9 cellular contexts compared by ENCODE assay signal in genomic region chr7:107879400-107880035, GRCh38. TPM values are rescaled to one million over a fixed set of nuclear protein-coding genes. Genes with fewer than 3 reads are reported as not detected.
DNase-seq lines count a peak whose midpoint lies in the region; ATAC-seq and TF ChIP-seq lines count a peak whose summit lies in the region.
"Had no signal": no experiment of that assay in that cellular context is flagged by ENCODE, and none has a peak within 500 bp of the region (broad histone marks: within the 10 kb centered on the region; RNA-seq: fewer than 3 reads in every experiment).

No MANE protein-coding gene starts in this region.

- TF ChIP-seq POLR2A in GM18505 (IDR thresholded peaks at IDR 0.05; ENCODE audit: borderline replicate concordance, extremely low read depth, insufficient read depth, insufficient read length): no peak

- no peak overlapping the region for H2BK15ac ChIP-seq in neuronal stem cell (ENCODE audit: low read length)

- H3K9me3 ChIP-seq in neuronal stem cell (replicated peaks in 1 of 2; ENCODE audit: control insufficient read depth in 2 of 2, insufficient read depth in 1 of 2, low read depth in 1 of 2, low read length in 2 of 2): no peaks in the 10 kb centered on the region

- H2BK5ac ChIP-seq in neuronal stem cell (ENCODE audit: low read length): no peak overlapping the region

- TF ChIP-seq CTCF in fibroblast of the aortic adventitia (IDR thresholded peaks at IDR 0.05; ENCODE audit: insufficient read depth, low read length): peak; percentile 83

- no peak overlapping the region for H3K27ac ChIP-seq in neuronal stem cell (replicated peaks; ENCODE audit: low read length)
- H3K27ac ChIP-seq: skin epidermis had no signal

- no peak overlapping the region for H4K8ac ChIP-seq in neuronal stem cell (ENCODE audit: low read depth, low read length)

- H3K18ac ChIP-seq in neuronal stem cell (ENCODE audit: low read length): no peak overlapping the region

- H2AFZ ChIP-seq in neuronal stem cell (ENCODE audit: low read length): peak overlapping the region; percentile 27

- H2BK120ac ChIP-seq in neuronal stem cell (ENCODE audit: low read depth, low read length): no peak overlapping the region

- peaks cover 0 to 2% (median 0%) of the 10 kb centered on the region in 3 experiments for H3K27me3 ChIP-seq in neuronal stem cell (ENCODE audit: control insufficient read depth in 3 of 3, insufficient read depth in 3 of 3, low read depth in 1 of 3, low read length in 3 of 3)

- no peak overlapping the region for H3K4ac ChIP-seq in neuronal stem cell (ENCODE audit: low read length)

- no peaks in the 10 kb centered on the region for H3K36me3 ChIP-seq in neuronal stem cell (replicated peaks in 1 of 2; ENCODE audit: control insufficient read depth in 2 of 2, insufficient read depth in 2 of 2, low read length in 2 of 2)

- no peaks in the 10 kb centered on the region for H3K79me1 ChIP-seq in neuronal stem cell (ENCODE audit: low read depth, low read length)

- no peak overlapping the region for H4K91ac ChIP-seq in neuronal stem cell (ENCODE audit: low read depth, low read length, poor library complexity)

- no peak overlapping the region for H2BK12ac ChIP-seq in neuronal stem cell (ENCODE audit: low read length)

- no peak overlapping the region for H3K14ac ChIP-seq in neuronal stem cell (ENCODE audit: low read length)

- no CpG with 5 or more reads among the region's 3 CpGs for WGBS in neuronal stem cell (ENCODE audit: extremely low coverage in 2 of 2, insufficient read length in 2 of 2, insufficient replicate concordance in 1 of 2), 2 donors

- no peaks in the 10 kb centered on the region for H3K4me1 ChIP-seq in neuronal stem cell (ENCODE audit: control insufficient read depth in 2 of 2, insufficient read depth in 1 of 2, low read depth in 1 of 2, low read length in 2 of 2)

- ATAC-seq in GM18505 (IDR thresholded peaks at IDR 0.05; ENCODE audit: unreplicated experiment): peak; percentile 77
- peak; percentile 77 for ATAC-seq in HG03064 (IDR thresholded peaks at IDR 0.05; ENCODE audit: low read depth, unreplicated experiment)
- ATAC-seq in activated CD4-positive, CD25-positive, alpha-beta regulatory T cell treated with anti-CD3 and anti-CD28 coated beads, Interleukin-2, amount 50 U/mL, for 24 hours: peak; percentile 82 to 86
- no peak for ATAC-seq in GM19324 (IDR thresholded peaks at IDR 0.05; ENCODE audit: low FRiP score, unreplicated experiment)

- H3K4me2 ChIP-seq in neuronal stem cell (ENCODE audit: insufficient read depth, low read length, poor library complexity, severe bottlenecking): no peak overlapping the region

- peak; percentile 65 for DNase-seq in CD1c-positive myeloid dendritic cell (ENCODE audit: extremely low spot score)
- DNase-seq in NCI-H2196 (lab: John Stamatoyannopoulos, UW; ENCODE audit: unreplicated experiment): peak; percentile 49
- DNase-seq in fibroblast of the aortic adventitia (ENCODE audit: low read depth): peak; percentile 67
- no peak for DNase-seq in neuronal stem cell (ENCODE audit: low spot score)

- H3K23ac ChIP-seq in neuronal stem cell (ENCODE audit: low read depth, low read length, poor library complexity): no peak overlapping the region

- no peak overlapping the region for H3K4me3 ChIP-seq in fibroblast of the aortic adventitia (ENCODE audit: low read depth, low read length)
- H3K4me3 ChIP-seq in neuronal stem cell (ENCODE audit: low read length in 2 of 2): no peak overlapping the region
- H3K4me3 ChIP-seq: skin epidermis had no signal

- no peak overlapping the region for H2AK5ac ChIP-seq in neuronal stem cell (ENCODE audit: low read depth, low read length)

- H3K9ac ChIP-seq in neuronal stem cell (ENCODE audit: low read depth, low read length, poor library complexity): no peak overlapping the region

RNA-seq across cellular contexts. Expression of gene DLD, which starts 11.5 kb away (rescaled TPM):
- total RNA-seq in fibroblast of the aortic adventitia (ENCODE audit: low replicate concordance): 71.9 and 85.7 TPM in 2 replicates
- polyA plus RNA-seq in neuronal stem cell (2013, experiment 1 of 2): 92.1 TPM
- polyA plus RNA-seq in neuronal stem cell (2013, experiment 2 of 2): 90.9 TPM
